ENCODE assay signal across 13 cellular contexts in genomic region chr16:19136549-19137196, GRCh38. TPM values are rescaled to one million over a fixed set of nuclear protein-coding genes. Genes with fewer than 3 reads are reported as not detected.
A peak's percentile ranks its signal among the peaks of the same experiment; 100 is the strongest.
DNase-seq lines count a peak whose midpoint lies in the region; ATAC-seq and TF ChIP-seq lines count a peak whose summit lies in the region.
"Had no signal": no experiment of that assay in that cellular context is flagged by ENCODE, and none has a peak within 500 bp of the region (broad histone marks: within the 10 kb centered on the region; RNA-seq: fewer than 3 reads in every experiment).

No MANE protein-coding gene starts in this region.

- H3K9me3 ChIP-seq in adipocyte (ENCODE audit: control insufficient read depth, low read length) (no peaks in the 10 kb centered on the region), MM.1S (replicated peaks; ENCODE audit: insufficient read depth, low read length) (no peaks in the 10 kb centered on the region)

- H3K27me3 ChIP-seq in adipocyte (replicated peaks; ENCODE audit: control insufficient read depth, insufficient read depth, low read length) = no peaks in the 10 kb centered on the region
- no peaks in the 10 kb centered on the region for H3K27me3 ChIP-seq in MM.1S (replicated peaks; ENCODE audit: insufficient read depth, low read length)

- peak; percentile 45 for ATAC-seq in left ventricle myocardium superior
- ATAC-seq: activated CD4-positive, CD25-positive, alpha-beta regulatory T cell treated with anti-CD3 and anti-CD28 coated beads, Interleukin-2, amount 50 U/mL, for 24 hours had no signal

- DNase-seq in adipocyte (ENCODE audit: low read depth) (no peak), left ventricle myocardium superior (no peak), GM19238 (ENCODE audit: insufficient read length, low spot score) (no peak), MM.1S (no peak), NCI-H2081 treated with DMSO at 0.1 percent for 48 hours (lab: John Stamatoyannopoulos, UW) (no peak), UCSD-AML1 (lab: John Stamatoyannopoulos, UW; ENCODE audit: unreplicated experiment) (no peak)
- DNase-seq: activated naive CD4-positive, alpha-beta T cell treated with anti-CD3 and anti-CD28 coated beads, Interleukin-2, amount 50 U/mL, for 16 hours; kidney glomerular epithelial cell; NK-92 treated with Interleukin-12 subunit alpha and Interleukin-12 subunit beta, amount 100 ng/mL, for 24 hours; stimulated activated CD8-positive, alpha-beta memory T cell treated with anti-CD3 and anti-CD28 coated beads, Interleukin-4, amount 100 ng/mL, for 48 hours had no signal

- H2AFZ ChIP-seq in MM.1S (ENCODE audit: low read length) = no peak overlapping the region

- H3K36me3 ChIP-seq in adipocyte (ENCODE audit: control insufficient read depth, insufficient read depth, low read length, severe bottlenecking) (no peaks in the 10 kb centered on the region), MM.1S (replicated peaks; ENCODE audit: insufficient read depth, low read length) (no peaks in the 10 kb centered on the region)

- H3K4me2 ChIP-seq in MM.1S (ENCODE audit: low read depth, low read length) = no peak overlapping the region

- no peak for TF ChIP-seq RAD21 in Ishikawa (IDR thresholded peaks at IDR 0.05; ENCODE audit: low read depth)

- H3K27ac ChIP-seq in skin epidermis (peak overlapping the region in 12 of 21 experiments; percentile 23 to 67 (median 32)), MM.1S (ENCODE audit: low read length) (no peak overlapping the region)

- H3K9me2 ChIP-seq in MM.1S (replicated peaks; ENCODE audit: insufficient read depth, low read length) = no peaks in the 10 kb centered on the region

- H3K4me1 ChIP-seq in adipocyte (ENCODE audit: control insufficient read depth, insufficient read depth, low read length) = peaks cover 57% of the 10 kb centered on the region
- no peaks in the 10 kb centered on the region for H3K4me1 ChIP-seq in MM.1S (ENCODE audit: low read length)

- H3K9ac ChIP-seq in adipocyte (ENCODE audit: low read length) = peak overlapping the region; percentile 63
- H3K9ac ChIP-seq in MM.1S (ENCODE audit: low read length) = no peak overlapping the region

- H3K4me3 ChIP-seq in adipocyte (ENCODE audit: low read length) (peak overlapping the region; percentile 31), skin epidermis (no peak overlapping the region), MM.1S (ENCODE audit: low read length) (no peak overlapping the region)

- H4K20me1 ChIP-seq in MM.1S (ENCODE audit: insufficient read depth, low read length) = no peaks in the 10 kb centered on the region

- no peak for TF ChIP-seq CTCF in MM.1S (IDR thresholded peaks at IDR 0.05; ENCODE audit: low read length)

- no peak for TF ChIP-seq EP300 in Ishikawa (IDR thresholded peaks at IDR 0.05; ENCODE audit: borderline replicate concordance)

- no peaks in the 10 kb centered on the region for H3F3A ChIP-seq in MM.1S (ENCODE audit: insufficient read depth, low read length)

- H3K79me2 ChIP-seq in MM.1S (ENCODE audit: low read length) = no peaks in the 10 kb centered on the region

- intact Hi-C loops in left ventricle myocardium superior (cut with micrococcal nuclease) = no loop called here

TF ChIP-seq in Ishikawa, 13 proteins besides CTCF, POLR2A, EP300 and RAD21:
- TF ChIP-seq MAX (IDR thresholded peaks at IDR 0.05) (0 out of 2 replicates have a peak, but pooled peaks have one; percentile 27), CEBPB (IDR thresholded peaks at IDR 0.05) (no peak)

RNA-seq across cellular contexts. Expression of gene ITPRIPL2, which starts 22.9 kb away (rescaled TPM):
- 12.3 TPM for total RNA-seq in left ventricle myocardium superior

RNA-seq across cellular contexts. Expression of gene SYT17, which starts 31.4 kb away (rescaled TPM):
- 0.64 TPM for total RNA-seq in left ventricle myocardium superior
